ENCODE assay signal across 17 cellular contexts in the genomic region with DNA sequence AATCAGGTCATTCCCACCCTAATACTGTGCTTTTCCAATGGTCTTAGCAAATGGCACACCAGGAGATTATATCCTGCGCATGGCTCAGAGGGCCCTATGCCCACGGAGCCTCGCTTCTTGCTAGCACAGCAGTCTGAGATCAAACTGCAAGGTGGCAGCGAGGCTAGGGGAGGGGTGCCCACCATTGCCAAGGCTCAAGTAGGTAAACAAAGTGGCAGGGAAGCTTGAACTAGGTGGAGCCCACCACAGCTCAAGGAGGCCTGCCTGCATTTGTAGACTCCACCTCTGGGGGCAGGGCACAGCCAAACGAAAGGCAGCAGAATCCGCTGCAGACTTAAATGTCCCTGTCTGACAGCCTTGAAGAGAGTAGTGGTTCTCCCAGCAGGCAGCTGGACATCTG. TPM values are rescaled to one million over a fixed set of nuclear protein-coding genes. Genes with fewer than 3 reads are reported as not detected.
"Had no signal": no experiment of that assay in that cellular context is flagged by ENCODE, and none has a peak within 500 bp of the region (broad histone marks: within the 10 kb centered on the region; RNA-seq: fewer than 3 reads in every experiment).

No MANE protein-coding gene starts in this region.

RNA-seq across cellular contexts. Expression of a gene that starts 23.5 kb away (rescaled TPM):
- total RNA-seq: activated naive CD4-positive, alpha-beta T cell treated with anti-CD3 and anti-CD28 coated beads for 36 hours; activated naive CD4-positive, alpha-beta T cell treated with anti-CD3 and anti-CD28 coated beads, Interleukin-2, amount 50 U/mL, for 72 hours; activated naive CD8-positive, alpha-beta T cell treated with anti-CD3 and anti-CD28 coated beads for 36 hours; activated naive CD8-positive, alpha-beta T cell treated with anti-CD3 and anti-CD28 coated beads, Interleukin-2, amount 10 ng/mL, durations not matched to agents 7 days and 5 days; activated T-cell treated with anti-CD3 and anti-CD28 coated beads, Interleukin-2, amount 50 U/mL, for 4 hours; activated T-cell treated with anti-CD3 and anti-CD28 coated beads, Interleukin-2, amount 50 U/mL, for 72 hours; activated T-helper 1 cell treated with anti-CD3 and anti-CD28 coated beads, Interleukin-12 subunit alpha, Interleukin-12 subunit beta, Interleukin-2, Interleukin-4 antibody, amounts not matched to agents 30 ng/mL and 10 ng/mL and 1 ng/mL, durations not matched to agents 14 hours and 24 hours and 36 hours; activated T-helper 17 cell treated with anti-CD3 and anti-CD28 coated beads, Interleukin-2, amount 50 U/mL, for 72 hours; activated T-helper 2 cell treated with anti-CD3 and anti-CD28 coated beads, Interferon-gamma antibody, Interleukin-2, Interleukin-4, amounts not matched to agents 10 μg/mL and 5 μg/mL and 100 μg/mL, durations not matched to agents 14 hours and 24 hours and 36 hours; ascending aorta; body of pancreas; breast epithelium; bronchial epithelial cell; cardiac septum; chondrocyte had no signal
- polyA plus RNA-seq: aorta, cardiac muscle cell had no signal
